In genomic region chr12:67111182-67111581, GRCh38 we compare ENCODE assay signal across 28 cellular contexts.
"Had no signal": no experiment of that assay in that cellular context is flagged by ENCODE, and none has a peak within 500 bp of the region (broad histone marks: within the 10 kb centered on the region; RNA-seq: fewer than 3 reads in every experiment).

No MANE protein-coding gene starts in this region.

- DNase-seq: activated CD4-positive, alpha-beta T cell treated with anti-CD3 and anti-CD28 coated beads for 1 hour; activated CD4-positive, alpha-beta T cell treated with anti-CD3 and anti-CD28 coated beads, Interleukin-2, amount 50 U/mL, for 4 hours; activated CD8-positive, alpha-beta memory T cell treated with anti-CD3 and anti-CD28 coated beads for 24 hours; activated CD8-positive, alpha-beta memory T cell treated with anti-CD3 and anti-CD28 coated beads, Interleukin-2, amount 50 U/mL, for 4 hours; activated T-cell treated with anti-CD3 and anti-CD28 coated beads, Interleukin-2, amount 50 U/mL, for 24 hours; aorta; brain microvascular endothelial cell; central memory CD4-positive, alpha-beta T cell; effector memory CD4-positive, alpha-beta T cell; esophagus squamous epithelium; heart right ventricle; islet precursor cell; lower lobe of right lung; mesendoderm; mucosa of descending colon; occipital lobe; posterior cingulate gyrus; stimulated activated CD4-positive, alpha-beta T cell treated with anti-CD3 and anti-CD28 coated beads, Interleukin-4, amount 100 ng/mL, for 1 hour; stimulated activated naive CD4-positive, alpha-beta T cell; T-cell had no signal

- H3K36me3 ChIP-seq: brain microvascular endothelial cell, esophagus squamous epithelium, gastroesophageal sphincter, heart right ventricle, lower lobe of right lung had no signal

- H3K27ac ChIP-seq: brain microvascular endothelial cell, esophagus squamous epithelium, gastroesophageal sphincter, heart right ventricle, lower lobe of right lung had no signal

- FAIRE-seq: colon, endothelial cell of umbilical vein, urothelium cell line had no signal

- H3K9me3 ChIP-seq: lower lobe of right lung, mucosa of descending colon had no signal

- ATAC-seq: activated naive CD4-positive, alpha-beta T cell treated with anti-CD3 and anti-CD28 coated beads, Interleukin-2, amount 50 U/mL, for 72 hours; activated T-helper 17 cell treated with anti-CD3 and anti-CD28 coated beads, Interleukin-2, amount 50 U/mL, for 72 hours; gastroesophageal sphincter; heart right ventricle; left lobe of liver; mucosa of descending colon; sciatic nerve; T-cell had no signal

- H3K4me3 ChIP-seq: esophagus squamous epithelium, gastroesophageal sphincter, heart right ventricle, lower lobe of right lung, mucosa of descending colon had no signal

- H3K4me1 ChIP-seq: gastroesophageal sphincter, heart right ventricle, lower lobe of right lung had no signal

- H3K27me3 ChIP-seq: brain microvascular endothelial cell, esophagus squamous epithelium, gastroesophageal sphincter, heart right ventricle had no signal
